18 cellular contexts compared by ENCODE assay signal in the genomic region with DNA sequence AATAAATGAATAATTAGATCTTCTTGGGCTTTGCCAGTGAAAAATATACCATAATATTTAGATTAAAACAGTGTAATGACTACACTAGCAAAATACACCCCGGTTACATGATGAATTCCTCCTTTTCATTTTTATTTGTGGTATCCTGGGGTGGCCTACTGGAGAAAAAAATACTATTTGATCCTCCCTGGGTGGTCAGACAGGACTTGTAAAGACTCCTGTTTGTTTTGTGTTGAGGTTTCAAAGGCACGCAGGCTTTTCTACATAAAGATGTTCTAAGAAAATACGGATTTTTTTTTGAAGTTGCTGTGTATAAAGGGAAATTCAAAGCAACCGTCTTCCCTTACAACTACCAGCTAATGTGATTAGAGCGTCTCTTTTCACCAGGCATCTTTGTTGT.
"Had no signal": no experiment of that assay in that cellular context is flagged by ENCODE, and none has a peak within 500 bp of the region (broad histone marks: within the 10 kb centered on the region; RNA-seq: fewer than 3 reads in every experiment).

No MANE protein-coding gene starts in this region.

- H3K27me3 Mint-ChIP-seq: activated CD4-positive, alpha-beta T cell treated with anti-CD3 and anti-CD28 coated beads, Interleukin-2, amount 10 ng/mL, durations not matched to agents 24 days and 14 days; activated naive CD4-positive, alpha-beta T cell treated with anti-CD3 and anti-CD28 coated beads, Interleukin-2, amount 10 ng/mL, durations not matched to agents 7 days and 5 days; activated naive CD8-positive, alpha-beta T cell treated with anti-CD3 and anti-CD28 coated beads, Interleukin-2, amount 50 U/mL, for 24 hours; activated T-cell treated with anti-CD3 and anti-CD28 coated beads, Interleukin-2, amount 50 U/mL, for 24 hours had no signal

- H3K27ac Mint-ChIP-seq: activated CD4-positive, alpha-beta T cell treated with anti-CD3 and anti-CD28 coated beads, Interleukin-2, amount 10 ng/mL, durations not matched to agents 24 days and 14 days; activated CD8-positive, alpha-beta T cell treated with anti-CD3 and anti-CD28 coated beads, Interleukin-2, amount 10 ng/mL, durations not matched to agents 7 days and 5 days; activated naive CD4-positive, alpha-beta T cell treated with anti-CD3 and anti-CD28 coated beads, Interleukin-2, amount 10 ng/mL, durations not matched to agents 7 days and 5 days; activated naive CD8-positive, alpha-beta T cell treated with anti-CD3 and anti-CD28 coated beads, Interleukin-2, amount 50 U/mL, for 24 hours; activated T-cell treated with anti-CD3 and anti-CD28 coated beads, Interleukin-2, amount 50 U/mL, for 24 hours had no signal

- H3K4me1 Mint-ChIP-seq: activated CD4-positive, alpha-beta T cell treated with anti-CD3 and anti-CD28 coated beads, Interleukin-2, amount 10 ng/mL, durations not matched to agents 24 days and 14 days; activated naive CD4-positive, alpha-beta T cell treated with anti-CD3 and anti-CD28 coated beads, Interleukin-2, amount 10 ng/mL, durations not matched to agents 7 days and 5 days; activated naive CD8-positive, alpha-beta T cell treated with anti-CD3 and anti-CD28 coated beads, Interleukin-2, amount 50 U/mL, for 24 hours had no signal

- H3K9me3 Mint-ChIP-seq: activated CD4-positive, alpha-beta T cell treated with anti-CD3 and anti-CD28 coated beads, Interleukin-2, amount 10 ng/mL, durations not matched to agents 24 days and 14 days; activated naive CD4-positive, alpha-beta T cell treated with anti-CD3 and anti-CD28 coated beads, Interleukin-2, amount 10 ng/mL, durations not matched to agents 7 days and 5 days; activated naive CD8-positive, alpha-beta T cell treated with anti-CD3 and anti-CD28 coated beads, Interleukin-2, amount 50 U/mL, for 24 hours; activated T-cell treated with anti-CD3 and anti-CD28 coated beads, Interleukin-2, amount 50 U/mL, for 24 hours had no signal

- H3K9me3 ChIP-seq: left lung, prostate gland, right atrium auricular region, tibial artery, vagina had no signal

- H3K4me3 Mint-ChIP-seq: activated CD4-positive, alpha-beta T cell treated with anti-CD3 and anti-CD28 coated beads, Interleukin-2, amount 10 ng/mL, durations not matched to agents 24 days and 14 days; activated CD8-positive, alpha-beta T cell treated with anti-CD3 and anti-CD28 coated beads, Interleukin-2, amount 10 ng/mL, durations not matched to agents 7 days and 5 days; activated naive CD4-positive, alpha-beta T cell treated with anti-CD3 and anti-CD28 coated beads, Interleukin-2, amount 10 ng/mL, durations not matched to agents 7 days and 5 days; activated naive CD8-positive, alpha-beta T cell treated with anti-CD3 and anti-CD28 coated beads, Interleukin-2, amount 50 U/mL, for 24 hours; activated T-cell treated with anti-CD3 and anti-CD28 coated beads, Interleukin-2, amount 50 U/mL, for 24 hours had no signal

- ATAC-seq: activated CD8-positive, alpha-beta T cell treated with anti-CD3 and anti-CD28 coated beads, Interleukin-2, amount 10 ng/mL, durations not matched to agents 7 days and 5 days; activated naive CD8-positive, alpha-beta T cell treated with anti-CD3 and anti-CD28 coated beads, Interleukin-2, amount 50 U/mL, for 24 hours; left lung had no signal

- DNase-seq: activated CD4-positive, alpha-beta T cell treated with anti-CD3 and anti-CD28 coated beads, Interleukin-2, amount 10 ng/mL, durations not matched to agents 24 days and 14 days; activated CD8-positive, alpha-beta T cell treated with anti-CD3 and anti-CD28 coated beads, Interleukin-2, amount 10 ng/mL, durations not matched to agents 7 days and 5 days; activated effector memory CD4-positive, alpha-beta T cell treated with Interleukin-2 at 50 U/mL for 16 hours; activated naive CD4-positive, alpha-beta T cell treated with anti-CD3 and anti-CD28 coated beads, Interleukin-2, amount 10 ng/mL, durations not matched to agents 7 days and 5 days; activated naive CD8-positive, alpha-beta T cell treated with anti-CD3 and anti-CD28 coated beads, Interleukin-2, amount 50 U/mL, for 24 hours; activated T-cell treated with anti-CD3 and anti-CD28 coated beads, Interleukin-2, amount 50 U/mL, for 24 hours; aorta; kidney; left lung; stimulated activated CD4-positive, alpha-beta T cell treated with anti-CD3 and anti-CD28 coated beads, Interleukin-2, amount 100 ng/mL, for 24 hours; stimulated activated naive CD4-positive, alpha-beta T cell treated with Interleukin-2 at 50 U/mL for 16 hours; substantia nigra; T1000; tibial artery had no signal

- H3K36me3 ChIP-seq: cardiac muscle cell, left lung, prostate gland, right atrium auricular region, tibial artery, vagina had no signal

- H3K4me3 ChIP-seq: cardiac muscle cell, left lung, prostate gland, right atrium auricular region, tibial artery, vagina had no signal

- H3K27me3 ChIP-seq: cardiac muscle cell, left lung, right atrium auricular region, tibial artery, vagina had no signal

- H3K27ac ChIP-seq: cardiac muscle cell, left lung, prostate gland, right atrium auricular region, tibial artery, vagina had no signal

- H3K36me3 Mint-ChIP-seq: activated naive CD4-positive, alpha-beta T cell treated with anti-CD3 and anti-CD28 coated beads, Interleukin-2, amount 10 ng/mL, durations not matched to agents 7 days and 5 days had no signal

- H3K4me1 ChIP-seq: left lung, prostate gland, right atrium auricular region, tibial artery, vagina had no signal
